Comparison of ENCODE assay signal across 24 cellular contexts in the genomic region with DNA sequence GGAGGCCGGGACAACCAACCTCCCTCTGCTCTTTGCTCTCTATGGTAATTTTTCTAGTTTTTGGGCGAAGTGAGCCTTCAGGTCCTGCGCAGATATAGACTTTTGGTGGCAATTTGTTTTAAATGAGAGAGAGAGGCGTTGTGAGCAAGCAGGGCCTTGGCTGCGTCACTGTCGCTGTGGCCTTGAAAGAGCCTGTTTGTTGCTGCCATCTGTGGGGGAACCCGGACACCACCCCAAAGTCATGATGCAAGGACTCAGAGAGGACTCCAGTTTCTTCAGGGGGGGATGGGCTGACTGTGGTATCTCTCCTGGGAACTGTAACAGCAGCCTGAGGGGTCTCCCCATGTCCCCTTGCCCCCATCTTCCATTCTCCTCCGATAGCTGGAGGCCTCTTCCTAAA.
"Had no signal": no experiment of that assay in that cellular context is flagged by ENCODE, and none has a peak within 500 bp of the region (broad histone marks: within the 10 kb centered on the region; RNA-seq: fewer than 3 reads in every experiment).

No MANE protein-coding gene starts in this region.

- ATAC-seq: activated T-cell treated with anti-CD3 and anti-CD28 coated beads, Interleukin-2, amount 50 U/mL, for 4 hours; activated T-helper 17 cell treated with anti-CD3 and anti-CD28 coated beads, Interleukin-2, amount 50 U/mL, for 72 hours; Right ventricle myocardium inferior; T-cell had no signal

- H3K27me3 ChIP-seq: breast epithelium had no signal

- H3K36me3 ChIP-seq: breast epithelium had no signal

- H3K27ac ChIP-seq: breast epithelium, SK-N-MC had no signal

- DNase-seq: activated CD4-positive, alpha-beta memory T cell treated with anti-CD3 and anti-CD28 coated beads for 36 hours; activated CD4-positive, alpha-beta T cell treated with anti-CD3 and anti-CD28 coated beads, Interleukin-2, amount 10 ng/mL, durations not matched to agents 7 days and 5 days; activated CD4-positive, CD25-positive, alpha-beta regulatory T cell; activated CD8-positive, alpha-beta memory T cell treated with anti-CD3 and anti-CD28 coated beads for 24 hours; activated naive CD4-positive, alpha-beta T cell treated with anti-CD3 and anti-CD28 coated beads, Interleukin-2, amount 50 U/mL, for 16 hours; activated naive CD8-positive, alpha-beta T cell treated with anti-CD3 and anti-CD28 coated beads, Interleukin-2, amount 10 ng/mL, durations not matched to agents 7 days and 5 days; activated T-cell treated with anti-CD3 and anti-CD28 coated beads, Interleukin-2, amount 50 U/mL, for 4 hours; caudate nucleus; KG1; NCI-H1048; NCI-H146; NCI-H187 treated with DMSO at 0.1 percent for 48 hours; NCI-H2081 treated with DMSO at 0.1 percent for 48 hours; NCI-H345; NCI-H510A; NCI-H526 treated with DMSO at 0.1 percent for 48 hours; NCI-H82; T-cell; T-helper 2 cell; T1000 had no signal

- H3K4me1 ChIP-seq: breast epithelium had no signal

- H3K4me3 ChIP-seq: breast epithelium, SK-N-MC had no signal

- H3K9me3 ChIP-seq: breast epithelium had no signal
